5 cellular contexts compared by ENCODE assay signal in genomic region chr2:130608281-130609063, GRCh38. TPM values are rescaled to one million over a fixed set of nuclear protein-coding genes. Genes with fewer than 3 reads are reported as not detected.
"Had no signal": no experiment of that assay in that cellular context is flagged by ENCODE, and none has a peak within 500 bp of the region (broad histone marks: within the 10 kb centered on the region; RNA-seq: fewer than 3 reads in every experiment).

No MANE protein-coding gene starts in this region.

RNA-seq across cellular contexts. Expression of gene POTEJ, which starts 2.8 kb away (rescaled TPM):
- total RNA-seq: GM23248, H1, H9, HT-29 had no signal
- polyA plus RNA-seq: GM23248, H1, IgD-negative memory B cell had no signal

RNA-seq across cellular contexts. Expression of gene CFC1, which starts 9.1 kb away (rescaled TPM):
- total RNA-seq: GM23248, H1, HT-29 had no signal
- polyA plus RNA-seq: GM23248, IgD-negative memory B cell had no signal
